ENCODE assay signal across 10 cellular contexts in the genomic region with DNA sequence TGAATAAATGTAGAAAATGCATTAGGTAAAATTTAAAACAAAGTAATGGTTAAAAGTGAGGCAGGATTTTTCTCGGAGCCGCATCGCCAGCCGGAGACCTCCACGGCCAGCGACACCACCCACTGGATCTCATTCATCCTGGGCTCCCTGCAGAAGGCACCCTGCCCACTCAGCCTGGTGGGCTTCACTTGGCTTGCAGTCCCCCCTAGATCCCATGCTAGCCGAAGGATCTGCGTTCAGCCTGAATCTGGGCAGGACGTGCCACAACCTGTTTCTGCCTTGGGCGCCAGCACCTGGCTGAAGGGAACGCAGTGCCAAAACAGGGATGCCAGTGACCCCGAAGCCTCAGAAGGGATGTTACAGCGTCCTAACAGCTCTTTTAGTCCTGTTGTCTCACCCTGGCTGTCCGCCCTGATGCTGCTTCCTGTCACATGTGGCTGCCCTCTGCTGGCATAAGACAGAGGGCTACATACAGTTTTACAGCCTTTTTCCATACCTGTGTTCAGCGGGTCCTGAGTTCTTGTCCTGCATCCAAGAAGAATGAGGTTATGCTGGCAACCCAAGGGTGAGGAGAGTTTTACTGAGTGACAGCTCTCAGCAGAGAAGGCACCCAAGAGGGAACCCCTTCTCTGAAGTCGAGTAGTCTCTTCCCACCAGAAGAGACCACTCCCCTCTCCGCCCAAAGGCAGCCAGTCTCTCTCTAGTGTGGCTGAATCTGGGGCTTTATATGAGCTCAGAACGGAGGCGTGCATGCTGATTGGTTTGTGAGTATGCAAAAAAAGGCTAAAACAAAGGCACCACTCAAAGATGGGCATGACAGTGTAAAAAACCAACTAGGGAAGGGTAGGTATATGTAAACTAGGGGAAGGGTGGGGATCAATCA.
DNase-seq lines count a peak whose midpoint lies in the region; ATAC-seq and TF ChIP-seq lines count a peak whose summit lies in the region.
"Had no signal": no experiment of that assay in that cellular context is flagged by ENCODE, and none has a peak within 500 bp of the region (broad histone marks: within the 10 kb centered on the region; RNA-seq: fewer than 3 reads in every experiment).

No MANE protein-coding gene starts in this region.

- no peaks in the 10 kb centered on the region for H3K27me3 ChIP-seq in effector memory CD4-positive, alpha-beta T cell (replicated peaks; ENCODE audit: control insufficient read depth, insufficient read depth, low read length, poor library complexity, severe bottlenecking)

- intact Hi-C loops in OCI-LY7 (cut with micrococcal nuclease; ENCODE audit: unreplicated experiment): no loop called here

- ATAC-seq in GM19463 (IDR thresholded peaks at IDR 0.05; ENCODE audit: unreplicated experiment): peak; percentile 51
- peak; percentile 40 for ATAC-seq in left lobe of liver

- no peaks in the 10 kb centered on the region for H3K36me3 ChIP-seq in OCI-LY7 (ENCODE audit: insufficient read depth, low read length)
- no peaks in the 10 kb centered on the region for H3K36me3 ChIP-seq in effector memory CD4-positive, alpha-beta T cell (ENCODE audit: control insufficient read depth, insufficient read depth, low read length)

- no peak for DNase-seq in GM12864 (ENCODE audit: low read depth)
- DNase-seq in OCI-LY7 (ENCODE audit: low spot score): peak; percentile 4
- DNase-seq in left lobe of liver (ENCODE audit: low spot score): no peak
- DNase-seq in HCEC 1CT: no peak
- DNase-seq in effector memory CD4-positive, alpha-beta T cell: no peak
- no peak for DNase-seq in HPDE6-E6E7 (ENCODE audit: extremely low spot score)
- DNase-seq: activated gamma-delta T cell treated with Interleukin-2 at 50 U/mL for 16 hours, dermis blood vessel endothelial cell, occipital lobe had no signal

- no peak overlapping the region for H3K4me2 ChIP-seq in OCI-LY7 (ENCODE audit: low read length)

- H2AFZ ChIP-seq in OCI-LY7 (ENCODE audit: low read length): no peak overlapping the region

- H3K9me2 ChIP-seq in OCI-LY7 (ENCODE audit: insufficient read depth, low read length): no peaks in the 10 kb centered on the region

- no peaks in the 10 kb centered on the region for H3K4me1 ChIP-seq in OCI-LY7 (ENCODE audit: insufficient read depth, low read length, poor library complexity, severe bottlenecking)
- H3K4me1 ChIP-seq in effector memory CD4-positive, alpha-beta T cell (ENCODE audit: control insufficient read depth, insufficient read depth, low read length, poor library complexity, severe bottlenecking): no peaks in the 10 kb centered on the region

- TF ChIP-seq CTCF in GM12864 (IDR thresholded peaks at IDR 0.05; ENCODE audit: low read depth, low read length, missing control alignments) (peak; percentile 45), OCI-LY7 (conservative IDR thresholded peaks at IDR 0.05; ENCODE audit: low read length) (0 out of 2 replicates have a peak, but pooled peaks have one; percentile 22)

- BruUV-seq in OCI-LY7 (replicated peaks; lab: Mats Ljungman, UMichigan): no TSS peak

- H3K9me3 ChIP-seq in OCI-LY7 (ENCODE audit: low read length): no peaks in the 10 kb centered on the region
- H3K9me3 ChIP-seq in effector memory CD4-positive, alpha-beta T cell (ENCODE audit: control insufficient read depth, low read length): no peaks in the 10 kb centered on the region

- H4K20me1 ChIP-seq in OCI-LY7 (ENCODE audit: insufficient read depth, low read length): no peaks in the 10 kb centered on the region

- POLR2A ChIA-PET in OCI-LY7 (lab: Charles Lee): interaction anchor here (1.0 to 1.1 kb wide), 2 partner anchors 7 to 13 kb away, joined by 3 to 4 read pairs; no protein-coding TSS in a partner anchor

- CTCF ChIA-PET in OCI-LY7 (lab: Charles Lee; ENCODE audit: unreplicated experiment): no interaction called here

- no peak overlapping the region for H3K27ac ChIP-seq in OCI-LY7 (ENCODE audit: low read depth, low read length, poor library complexity, severe bottlenecking)
- no peak overlapping the region for H3K27ac ChIP-seq in effector memory CD4-positive, alpha-beta T cell (ENCODE audit: insufficient read depth, low read length, poor library complexity, severe bottlenecking)

- H3K79me2 ChIP-seq in OCI-LY7 (ENCODE audit: insufficient read depth, low read depth, low read length): no peaks in the 10 kb centered on the region

- H3K4me3 ChIP-seq in GM12864 (ENCODE audit: low read depth, low read length): no peak overlapping the region
- no peak overlapping the region for H3K4me3 ChIP-seq in OCI-LY7 (ENCODE audit: low read depth, low read length, poor library complexity, severe bottlenecking)
- no peak overlapping the region for H3K4me3 ChIP-seq in effector memory CD4-positive, alpha-beta T cell (ENCODE audit: insufficient read depth, low read depth, low read length, poor library complexity, severe bottlenecking)
